20 cellular contexts compared by ENCODE assay signal in genomic region chr6:159221486-159222170, GRCh38. TPM values are rescaled to one million over a fixed set of nuclear protein-coding genes. Genes with fewer than 3 reads are reported as not detected.
"Had no signal": no experiment of that assay in that cellular context is flagged by ENCODE, and none has a peak within 500 bp of the region (broad histone marks: within the 10 kb centered on the region; RNA-seq: fewer than 3 reads in every experiment).

No MANE protein-coding gene starts in this region.

- ATAC-seq: activated CD8-positive, alpha-beta memory T cell treated with anti-CD3 and anti-CD28 coated beads, Interleukin-2, amount 10 ng/mL, durations not matched to agents 7 days and 5 days; activated T-helper 17 cell treated with anti-CD3 and anti-CD28 coated beads, Interleukin-2, amount 50 U/mL, for 72 hours; naive thymus-derived CD4-positive, alpha-beta T cell; stimulated activated naive CD8-positive, alpha-beta T cell treated with anti-CD3 and anti-CD28 coated beads, Interleukin-15, amount 100 ng/mL, for 72 hours had no signal

- H3K4me1 Mint-ChIP-seq: activated T-helper 17 cell treated with anti-CD3 and anti-CD28 coated beads, Interleukin-2, amount 50 U/mL, for 72 hours had no signal

- H3K27me3 ChIP-seq: suprapubic skin had no signal

- H3K4me1 ChIP-seq: suprapubic skin had no signal

- H2AFZ ChIP-seq: hepatocyte, neural progenitor cell had no signal

- H3K79me2 ChIP-seq: hepatocyte had no signal

- DNase-seq: activated CD4-positive, alpha-beta memory T cell treated with anti-CD3 and anti-CD28 coated beads, Interleukin-2, amount 10 ng/mL, durations not matched to agents 7 days and 5 days; activated CD4-positive, alpha-beta T cell treated with anti-CD3 and anti-CD28 coated beads for 48 hours; activated CD4-positive, CD25-positive, alpha-beta regulatory T cell; activated CD8-positive, alpha-beta memory T cell treated with anti-CD3 and anti-CD28 coated beads, Interleukin-2, amount 10 ng/mL, durations not matched to agents 7 days and 5 days; activated naive CD4-positive, alpha-beta T cell treated with Interleukin-2 at 50 U/mL for 16 hours; activated naive CD8-positive, alpha-beta T cell treated with anti-CD3 and anti-CD28 coated beads, Interleukin-2, amount 10 ng/mL, durations not matched to agents 7 days and 5 days; amygdala; caudate nucleus; mesenchymal stem cell; naive thymus-derived CD4-positive, alpha-beta T cell; stimulated activated CD4-positive, alpha-beta T cell treated with anti-CD3 and anti-CD28 coated beads, Interleukin-12 subunit alpha, Interleukin-12 subunit beta, amount 100 ng/mL, for 4 hours; stimulated activated CD4-positive, alpha-beta T cell treated with anti-CD3 and anti-CD28 coated beads, Interleukin-2, amount 100 ng/mL, for 24 hours; stimulated activated naive CD8-positive, alpha-beta T cell treated with anti-CD3 and anti-CD28 coated beads, Interleukin-15, amount 100 ng/mL, for 72 hours had no signal

- H3K9me3 ChIP-seq: suprapubic skin had no signal

- H3K36me3 ChIP-seq: neural progenitor cell, suprapubic skin had no signal

- H3K4me3 Mint-ChIP-seq: activated CD4-positive, alpha-beta memory T cell treated with anti-CD3 and anti-CD28 coated beads, Interleukin-2, amount 10 ng/mL, durations not matched to agents 7 days and 5 days; activated CD8-positive, alpha-beta memory T cell treated with anti-CD3 and anti-CD28 coated beads, Interleukin-2, amount 10 ng/mL, durations not matched to agents 7 days and 5 days; activated naive CD8-positive, alpha-beta T cell treated with anti-CD3 and anti-CD28 coated beads, Interleukin-2, amount 10 ng/mL, durations not matched to agents 7 days and 5 days; activated T-helper 17 cell treated with anti-CD3 and anti-CD28 coated beads, Interleukin-2, amount 50 U/mL, for 72 hours; brain; naive thymus-derived CD4-positive, alpha-beta T cell; neural progenitor cell; stimulated activated naive CD8-positive, alpha-beta T cell treated with anti-CD3 and anti-CD28 coated beads, Interleukin-15, amount 100 ng/mL, for 72 hours had no signal

- H3K9me3 Mint-ChIP-seq: activated CD4-positive, alpha-beta memory T cell treated with anti-CD3 and anti-CD28 coated beads, Interleukin-2, amount 10 ng/mL, durations not matched to agents 7 days and 5 days; activated naive CD8-positive, alpha-beta T cell treated with anti-CD3 and anti-CD28 coated beads, Interleukin-2, amount 10 ng/mL, durations not matched to agents 7 days and 5 days; activated T-helper 17 cell treated with anti-CD3 and anti-CD28 coated beads, Interleukin-2, amount 50 U/mL, for 72 hours; naive thymus-derived CD4-positive, alpha-beta T cell; neural progenitor cell; stimulated activated naive CD8-positive, alpha-beta T cell treated with anti-CD3 and anti-CD28 coated beads, Interleukin-15, amount 100 ng/mL, for 72 hours had no signal

- H3K27ac Mint-ChIP-seq: activated CD4-positive, alpha-beta memory T cell treated with anti-CD3 and anti-CD28 coated beads, Interleukin-2, amount 10 ng/mL, durations not matched to agents 7 days and 5 days; activated CD8-positive, alpha-beta memory T cell treated with anti-CD3 and anti-CD28 coated beads, Interleukin-2, amount 10 ng/mL, durations not matched to agents 7 days and 5 days; activated naive CD8-positive, alpha-beta T cell treated with anti-CD3 and anti-CD28 coated beads, Interleukin-2, amount 10 ng/mL, durations not matched to agents 7 days and 5 days; activated T-helper 17 cell treated with anti-CD3 and anti-CD28 coated beads, Interleukin-2, amount 50 U/mL, for 72 hours; brain; naive thymus-derived CD4-positive, alpha-beta T cell; neural progenitor cell; progenitor cell of endocrine pancreas; stimulated activated naive CD8-positive, alpha-beta T cell treated with anti-CD3 and anti-CD28 coated beads, Interleukin-15, amount 100 ng/mL, for 72 hours had no signal

- H3K36me3 Mint-ChIP-seq: activated CD8-positive, alpha-beta memory T cell treated with anti-CD3 and anti-CD28 coated beads, Interleukin-2, amount 10 ng/mL, durations not matched to agents 7 days and 5 days; activated naive CD8-positive, alpha-beta T cell treated with anti-CD3 and anti-CD28 coated beads, Interleukin-2, amount 10 ng/mL, durations not matched to agents 7 days and 5 days; brain; naive thymus-derived CD4-positive, alpha-beta T cell; neural progenitor cell had no signal

- H3K9ac ChIP-seq: neural progenitor cell had no signal

- H3K4me2 ChIP-seq: hepatocyte, neural progenitor cell had no signal

- H3K4me3 ChIP-seq: hepatocyte, neural progenitor cell, suprapubic skin had no signal

- H3K27ac ChIP-seq: hepatocyte, neural progenitor cell, suprapubic skin had no signal

RNA-seq across cellular contexts. Expression of gene FNDC1, which starts 52.4 kb away (rescaled TPM):
- total RNA-seq: activated CD4-positive, alpha-beta memory T cell treated with anti-CD3 and anti-CD28 coated beads, Interleukin-2, amount 10 ng/mL, durations not matched to agents 7 days and 5 days; activated CD8-positive, alpha-beta memory T cell treated with anti-CD3 and anti-CD28 coated beads, Interleukin-2, amount 10 ng/mL, durations not matched to agents 7 days and 5 days; activated naive CD8-positive, alpha-beta T cell treated with anti-CD3 and anti-CD28 coated beads, Interleukin-2, amount 10 ng/mL, durations not matched to agents 7 days and 5 days; activated T-helper 17 cell treated with anti-CD3 and anti-CD28 coated beads, Interleukin-2, amount 50 U/mL, for 72 hours; dermis microvascular lymphatic vessel endothelial cell; naive thymus-derived CD4-positive, alpha-beta T cell had no signal
